7 cellular contexts compared by ENCODE assay signal in genomic region chr21:30408782-30409494, GRCh38. TPM values are rescaled to one million over a fixed set of nuclear protein-coding genes. Genes with fewer than 3 reads are reported as not detected.
DNase-seq lines count a peak whose midpoint lies in the region; TF ChIP-seq lines count a peak whose summit lies in the region.
"Had no signal": no experiment of that assay in that cellular context is flagged by ENCODE, and none has a peak within 500 bp of the region (broad histone marks: within the 10 kb centered on the region; RNA-seq: fewer than 3 reads in every experiment).

No MANE protein-coding gene starts in this region.

- H3K18ac ChIP-seq in mesendoderm (ENCODE audit: low read length): no peak overlapping the region

- H3K4me3 ChIP-seq in mesendoderm (ENCODE audit: low read length) (no peak overlapping the region), suprapubic skin (no peak overlapping the region)

- no peak overlapping the region for H3K9ac ChIP-seq in mesendoderm (ENCODE audit: low read length)

- H3K36me3 ChIP-seq in mesendoderm (ENCODE audit: control insufficient read depth, insufficient read depth, low read length): no peaks in the 10 kb centered on the region
- no peaks in the 10 kb centered on the region for H3K36me3 ChIP-seq in suprapubic skin

- H3K27me3 ChIP-seq in mesendoderm (ENCODE audit: insufficient read depth, low read length, poor library complexity) (no peaks in the 10 kb centered on the region), suprapubic skin (peaks cover 3% of the 10 kb centered on the region)

- H4K8ac ChIP-seq in mesendoderm (ENCODE audit: low read depth, low read length): no peak overlapping the region

- no peaks in the 10 kb centered on the region for H3K79me2 ChIP-seq in mesendoderm (ENCODE audit: control insufficient read depth, insufficient read depth, low read length)

- H2BK120ac ChIP-seq in mesendoderm (ENCODE audit: low read depth, low read length): no peak overlapping the region

- WGBS in mesendoderm (ENCODE audit: extremely low coverage, insufficient coverage, low lambda C conversion rate): no CpG with 5 or more reads among the region's 14 CpGs
- 34% methylated on average over 11 of the region's 14 CpGs for WGBS in suprapubic skin

- no peaks in the 10 kb centered on the region for H3K9me3 ChIP-seq in suprapubic skin

- CTCF ChIA-PET in activated CD4-positive, alpha-beta memory T cell treated with anti-CD3 and anti-CD28 coated beads for 36 hours (lab: Charles Lee): interaction anchor here (1.1 kb wide), 1 partner anchor 24 kb away, joined by 3 read pairs; no protein-coding TSS in a partner anchor

- H4K5ac ChIP-seq in mesendoderm (ENCODE audit: low read length): peak overlapping the region; percentile 81

- H3K56ac ChIP-seq in mesendoderm (ENCODE audit: low read length): peak overlapping the region; percentile 34

- H3K79me1 ChIP-seq in mesendoderm (ENCODE audit: low read length): no peaks in the 10 kb centered on the region

- no peaks in the 10 kb centered on the region for H3K36me3 Mint-ChIP-seq in activated CD4-positive, alpha-beta memory T cell treated with anti-CD3 and anti-CD28 coated beads for 36 hours

- H3K4me1 ChIP-seq in mesendoderm (ENCODE audit: control insufficient read depth, low read depth, low read length) (no peaks in the 10 kb centered on the region), suprapubic skin (no peaks in the 10 kb centered on the region)

- H2BK5ac ChIP-seq in mesendoderm (ENCODE audit: low read length): no peak overlapping the region

- DNase-seq in COR-L47 (lab: John Stamatoyannopoulos, UW): peak; percentile 61
- DNase-seq in LoVo (ENCODE audit: low spot score): peak; percentile 24
- peak; percentile 10 for DNase-seq in activated CD4-positive, alpha-beta memory T cell treated with anti-CD3 and anti-CD28 coated beads for 36 hours
- peak; percentile 99 for DNase-seq in mesendoderm
- no peak for DNase-seq in germinal center (ENCODE audit: low spot score)
- DNase-seq in suprapubic skin (ENCODE audit: low spot score in 2 of 2): no peak

- peak overlapping the region; percentile 20 for H3K4me2 ChIP-seq in mesendoderm (ENCODE audit: low read length)

- no peak overlapping the region for H3K23ac ChIP-seq in mesendoderm (ENCODE audit: low read length)

- no peaks in the 10 kb centered on the region for H3K4me1 Mint-ChIP-seq in activated CD4-positive, alpha-beta memory T cell treated with anti-CD3 and anti-CD28 coated beads for 36 hours (ENCODE audit: low read depth)

- no peak overlapping the region for H3K27ac Mint-ChIP-seq in activated CD4-positive, alpha-beta memory T cell treated with anti-CD3 and anti-CD28 coated beads for 36 hours

- intact Hi-C loops in activated CD4-positive, alpha-beta memory T cell treated with anti-CD3 and anti-CD28 coated beads for 36 hours (cut with micrococcal nuclease): loop anchor here (2.0 kb wide), 1 partner anchor 68 kb away; no protein-coding TSS in a partner anchor

- H2AK5ac ChIP-seq in mesendoderm (ENCODE audit: low read length): no peak overlapping the region

- no peak for TF ChIP-seq CTCF in suprapubic skin (IDR thresholded peaks at IDR 0.05)

- H3K27ac ChIP-seq in mesendoderm (ENCODE audit: low read depth, low read length) (no peak overlapping the region), suprapubic skin (no peak overlapping the region)

- no peak overlapping the region for H2BK15ac ChIP-seq in mesendoderm (replicated peaks; ENCODE audit: low read depth)

- H3K4ac ChIP-seq in mesendoderm (ENCODE audit: low read depth, low read length): no peak overlapping the region

- peaks cover 8% of the 10 kb centered on the region for H3K9me3 Mint-ChIP-seq in activated CD4-positive, alpha-beta memory T cell treated with anti-CD3 and anti-CD28 coated beads for 36 hours

- no peak for TF ChIP-seq POLR2A in suprapubic skin (IDR thresholded peaks at IDR 0.05)

- peaks cover 4% of the 10 kb centered on the region for H3K27me3 Mint-ChIP-seq in activated CD4-positive, alpha-beta memory T cell treated with anti-CD3 and anti-CD28 coated beads for 36 hours

- POLR2A ChIA-PET in activated CD4-positive, alpha-beta memory T cell treated with anti-CD3 and anti-CD28 coated beads for 36 hours (lab: Charles Lee): interaction anchor here (0.6 kb wide), 1 partner anchor 64 kb away, joined by 3 read pairs; no protein-coding TSS in a partner anchor

- TF ChIP-seq EP300 in suprapubic skin (IDR thresholded peaks at IDR 0.05): no peak

- H3K4me3 Mint-ChIP-seq in activated CD4-positive, alpha-beta memory T cell treated with anti-CD3 and anti-CD28 coated beads for 36 hours: no peak overlapping the region

RNA-seq across cellular contexts. Expression of gene KRTAP13-1, which starts 13.1 kb away (rescaled TPM):
- total RNA-seq in activated CD4-positive, alpha-beta memory T cell treated with anti-CD3 and anti-CD28 coated beads for 36 hours: not detected
- not detected for polyA plus RNA-seq in mesendoderm (2013, experiment 1 of 2)
- polyA plus RNA-seq in mesendoderm (2013, experiment 2 of 2): not detected
- total RNA-seq in suprapubic skin: 1 to 10 TPM in 1 of 4 donors, not detected in 3; 9.5 TPM
- polyA plus RNA-seq: neural cell had no signal

RNA-seq across cellular contexts. Expression of gene KRTAP13-3, which starts 16.8 kb away (rescaled TPM):
- total RNA-seq in activated CD4-positive, alpha-beta memory T cell treated with anti-CD3 and anti-CD28 coated beads for 36 hours: not detected
- not detected for polyA plus RNA-seq in mesendoderm (2013, experiment 1 of 2)
- not detected for polyA plus RNA-seq in mesendoderm (2013, experiment 2 of 2)
- not detected for total RNA-seq in suprapubic skin
- polyA plus RNA-seq: neural cell had no signal

RNA-seq across cellular contexts. Expression of gene KRTAP13-4, which starts 21.1 kb away (rescaled TPM):
- not detected for total RNA-seq in activated CD4-positive, alpha-beta memory T cell treated with anti-CD3 and anti-CD28 coated beads for 36 hours
- polyA plus RNA-seq in mesendoderm (2013, experiment 1 of 2): 0.39 TPM
- polyA plus RNA-seq in mesendoderm (2013, experiment 2 of 2): 0.39 TPM
- not detected for total RNA-seq in suprapubic skin
- polyA plus RNA-seq: neural cell had no signal

RNA-seq across cellular contexts. Expression of gene KRTAP15-1, which starts 31.1 kb away (rescaled TPM):
- not detected for total RNA-seq in activated CD4-positive, alpha-beta memory T cell treated with anti-CD3 and anti-CD28 coated beads for 36 hours
- polyA plus RNA-seq in mesendoderm (2013, experiment 1 of 2): not detected
- polyA plus RNA-seq in mesendoderm (2013, experiment 2 of 2): not detected
- not detected for total RNA-seq in suprapubic skin
- polyA plus RNA-seq: neural cell had no signal

RNA-seq across cellular contexts. Expression of gene KRTAP13-2, which starts 36.9 kb away (rescaled TPM):
- not detected for total RNA-seq in activated CD4-positive, alpha-beta memory T cell treated with anti-CD3 and anti-CD28 coated beads for 36 hours
- polyA plus RNA-seq in mesendoderm (2013, experiment 1 of 2): not detected
- not detected for polyA plus RNA-seq in mesendoderm (2013, experiment 2 of 2)
- total RNA-seq in suprapubic skin: 10 to 100 TPM in 1 of 4 donors, not detected in 3; 10.7 TPM
- polyA plus RNA-seq: neural cell had no signal

Comparison
In these comparisons a context has a peak if more than half of its experiments do, and no peak if none do; other contexts are left out.
1. DNase-seq: peak in COR-L47 (single experiment), LoVo (single experiment), activated CD4-positive, alpha-beta memory T cell treated with anti-CD3 and anti-CD28 coated beads for 36 hours (single experiment) and mesendoderm (single experiment); none in germinal center (single experiment) and suprapubic skin (0 of 2).